1 cellular context compared by ENCODE assay signal in the genomic region with DNA sequence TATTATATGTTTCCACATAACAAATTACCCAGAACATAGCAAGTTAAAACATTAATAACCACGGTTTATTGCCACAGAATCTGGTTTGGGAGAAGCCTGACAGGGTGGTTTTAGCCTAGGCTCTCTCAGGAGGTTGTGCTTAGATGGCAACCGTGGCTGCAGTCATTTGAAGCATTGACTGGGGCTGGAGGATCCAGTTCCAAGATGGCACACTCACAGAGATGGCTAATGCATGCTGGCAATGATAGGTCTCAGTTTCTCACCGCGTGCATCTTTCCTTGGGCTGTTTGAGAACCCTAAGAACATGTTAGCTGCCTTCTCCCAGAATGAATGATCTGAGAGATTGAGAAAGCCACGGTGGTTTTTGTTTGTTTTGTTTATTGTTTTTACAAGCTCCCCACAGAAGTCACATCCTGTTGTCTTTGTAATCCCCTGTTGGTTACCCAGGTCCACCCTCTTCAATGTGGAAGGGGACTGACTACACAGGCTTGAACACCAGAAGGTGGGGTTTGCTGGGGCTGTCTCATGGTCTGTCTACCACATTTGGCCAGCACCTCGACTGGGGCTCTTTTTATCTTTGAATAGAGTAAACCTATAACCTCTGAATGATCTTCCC.
TF ChIP-seq lines count a peak whose summit lies in the region.

No MANE protein-coding gene starts in this region.

TF ChIP-seq in H1, 55 proteins besides CTCF, POLR2A, EP300 and RAD21 (continued from another document):
- TF ChIP-seq, protein P1, sequence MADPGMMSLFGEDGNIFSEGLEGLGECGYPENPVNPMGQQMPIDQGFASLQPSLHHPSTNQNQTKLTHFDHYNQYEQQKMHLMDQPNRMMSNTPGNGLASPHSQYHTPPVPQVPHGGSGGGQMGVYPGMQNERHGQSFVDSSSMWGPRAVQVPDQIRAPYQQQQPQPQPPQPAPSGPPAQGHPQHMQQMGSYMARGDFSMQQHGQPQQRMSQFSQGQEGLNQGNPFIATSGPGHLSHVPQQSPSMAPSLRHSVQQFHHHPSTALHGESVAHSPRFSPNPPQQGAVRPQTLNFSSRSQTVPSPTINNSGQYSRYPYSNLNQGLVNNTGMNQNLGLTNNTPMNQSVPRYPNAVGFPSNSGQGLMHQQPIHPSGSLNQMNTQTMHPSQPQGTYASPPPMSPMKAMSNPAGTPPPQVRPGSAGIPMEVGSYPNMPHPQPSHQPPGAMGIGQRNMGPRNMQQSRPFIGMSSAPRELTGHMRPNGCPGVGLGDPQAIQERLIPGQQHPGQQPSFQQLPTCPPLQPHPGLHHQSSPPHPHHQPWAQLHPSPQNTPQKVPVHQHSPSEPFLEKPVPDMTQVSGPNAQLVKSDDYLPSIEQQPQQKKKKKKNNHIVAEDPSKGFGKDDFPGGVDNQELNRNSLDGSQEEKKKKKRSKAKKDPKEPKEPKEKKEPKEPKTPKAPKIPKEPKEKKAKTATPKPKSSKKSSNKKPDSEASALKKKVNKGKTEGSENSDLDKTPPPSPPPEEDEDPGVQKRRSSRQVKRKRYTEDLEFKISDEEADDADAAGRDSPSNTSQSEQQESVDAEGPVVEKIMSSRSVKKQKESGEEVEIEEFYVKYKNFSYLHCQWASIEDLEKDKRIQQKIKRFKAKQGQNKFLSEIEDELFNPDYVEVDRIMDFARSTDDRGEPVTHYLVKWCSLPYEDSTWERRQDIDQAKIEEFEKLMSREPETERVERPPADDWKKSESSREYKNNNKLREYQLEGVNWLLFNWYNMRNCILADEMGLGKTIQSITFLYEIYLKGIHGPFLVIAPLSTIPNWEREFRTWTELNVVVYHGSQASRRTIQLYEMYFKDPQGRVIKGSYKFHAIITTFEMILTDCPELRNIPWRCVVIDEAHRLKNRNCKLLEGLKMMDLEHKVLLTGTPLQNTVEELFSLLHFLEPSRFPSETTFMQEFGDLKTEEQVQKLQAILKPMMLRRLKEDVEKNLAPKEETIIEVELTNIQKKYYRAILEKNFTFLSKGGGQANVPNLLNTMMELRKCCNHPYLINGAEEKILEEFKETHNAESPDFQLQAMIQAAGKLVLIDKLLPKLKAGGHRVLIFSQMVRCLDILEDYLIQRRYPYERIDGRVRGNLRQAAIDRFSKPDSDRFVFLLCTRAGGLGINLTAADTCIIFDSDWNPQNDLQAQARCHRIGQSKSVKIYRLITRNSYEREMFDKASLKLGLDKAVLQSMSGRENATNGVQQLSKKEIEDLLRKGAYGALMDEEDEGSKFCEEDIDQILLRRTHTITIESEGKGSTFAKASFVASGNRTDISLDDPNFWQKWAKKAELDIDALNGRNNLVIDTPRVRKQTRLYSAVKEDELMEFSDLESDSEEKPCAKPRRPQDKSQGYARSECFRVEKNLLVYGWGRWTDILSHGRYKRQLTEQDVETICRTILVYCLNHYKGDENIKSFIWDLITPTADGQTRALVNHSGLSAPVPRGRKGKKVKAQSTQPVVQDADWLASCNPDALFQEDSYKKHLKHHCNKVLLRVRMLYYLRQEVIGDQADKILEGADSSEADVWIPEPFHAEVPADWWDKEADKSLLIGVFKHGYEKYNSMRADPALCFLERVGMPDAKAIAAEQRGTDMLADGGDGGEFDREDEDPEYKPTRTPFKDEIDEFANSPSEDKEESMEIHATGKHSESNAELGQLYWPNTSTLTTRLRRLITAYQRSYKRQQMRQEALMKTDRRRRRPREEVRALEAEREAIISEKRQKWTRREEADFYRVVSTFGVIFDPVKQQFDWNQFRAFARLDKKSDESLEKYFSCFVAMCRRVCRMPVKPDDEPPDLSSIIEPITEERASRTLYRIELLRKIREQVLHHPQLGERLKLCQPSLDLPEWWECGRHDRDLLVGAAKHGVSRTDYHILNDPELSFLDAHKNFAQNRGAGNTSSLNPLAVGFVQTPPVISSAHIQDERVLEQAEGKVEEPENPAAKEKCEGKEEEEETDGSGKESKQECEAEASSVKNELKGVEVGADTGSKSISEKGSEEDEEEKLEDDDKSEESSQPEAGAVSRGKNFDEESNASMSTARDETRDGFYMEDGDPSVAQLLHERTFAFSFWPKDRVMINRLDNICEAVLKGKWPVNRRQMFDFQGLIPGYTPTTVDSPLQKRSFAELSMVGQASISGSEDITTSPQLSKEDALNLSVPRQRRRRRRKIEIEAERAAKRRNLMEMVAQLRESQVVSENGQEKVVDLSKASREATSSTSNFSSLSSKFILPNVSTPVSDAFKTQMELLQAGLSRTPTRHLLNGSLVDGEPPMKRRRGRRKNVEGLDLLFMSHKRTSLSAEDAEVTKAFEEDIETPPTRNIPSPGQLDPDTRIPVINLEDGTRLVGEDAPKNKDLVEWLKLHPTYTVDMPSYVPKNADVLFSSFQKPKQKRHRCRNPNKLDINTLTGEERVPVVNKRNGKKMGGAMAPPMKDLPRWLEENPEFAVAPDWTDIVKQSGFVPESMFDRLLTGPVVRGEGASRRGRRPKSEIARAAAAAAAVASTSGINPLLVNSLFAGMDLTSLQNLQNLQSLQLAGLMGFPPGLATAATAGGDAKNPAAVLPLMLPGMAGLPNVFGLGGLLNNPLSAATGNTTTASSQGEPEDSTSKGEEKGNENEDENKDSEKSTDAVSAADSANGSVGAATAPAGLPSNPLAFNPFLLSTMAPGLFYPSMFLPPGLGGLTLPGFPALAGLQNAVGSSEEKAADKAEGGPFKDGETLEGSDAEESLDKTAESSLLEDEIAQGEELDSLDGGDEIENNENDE (IDR thresholded peaks at IDR 0.05; ENCODE audit: insufficient replicate concordance, low read length): no peak
- TF ChIP-seq FOSL1 (IDR thresholded peaks at IDR 0.05; ENCODE audit: insufficient read depth, low read depth, low read length) (no peak), SRF (IDR thresholded peaks at IDR 0.05; ENCODE audit: low read depth, low read length) (no peak), PHF8 (conservative IDR thresholded peaks at IDR 0.05; ENCODE audit: low read depth, low read length) (no peak), GTF2F1 (IDR thresholded peaks at IDR 0.05; ENCODE audit: borderline replicate concordance, low read depth, low read length) (no peak), SP4 (IDR thresholded peaks at IDR 0.05; ENCODE audit: low read length) (no peak), YY1 (IDR thresholded peaks at IDR 0.05; ENCODE audit: low read depth, low read length) (no peak)
- TF ChIP-seq, protein P2, sequence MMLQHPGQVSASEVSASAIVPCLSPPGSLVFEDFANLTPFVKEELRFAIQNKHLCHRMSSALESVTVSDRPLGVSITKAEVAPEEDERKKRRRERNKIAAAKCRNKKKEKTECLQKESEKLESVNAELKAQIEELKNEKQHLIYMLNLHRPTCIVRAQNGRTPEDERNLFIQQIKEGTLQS (IDR thresholded peaks at IDR 0.05; ENCODE audit: insufficient read depth, low read depth, low read length): no peak
